22 cellular contexts compared by ENCODE assay signal in the genomic region with DNA sequence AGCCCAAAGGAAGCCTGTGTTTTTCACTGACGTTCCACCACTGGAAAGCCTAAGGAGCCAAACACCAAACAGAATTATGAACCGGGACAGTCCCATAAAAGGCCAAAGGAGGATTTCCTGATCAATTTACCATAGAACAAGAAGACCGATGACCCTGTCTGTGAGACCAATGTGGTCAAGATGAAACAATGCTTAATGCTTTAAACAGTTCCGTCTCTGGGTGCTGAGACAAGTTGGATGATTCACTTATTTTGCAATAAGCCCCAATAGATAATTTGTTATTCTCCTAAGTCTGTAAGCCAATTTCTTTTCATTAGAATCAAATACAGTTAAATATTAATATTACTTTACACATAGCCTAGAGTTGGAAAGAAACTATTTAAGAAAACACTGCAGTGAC.
DNase-seq lines count a peak whose midpoint lies in the region; TF ChIP-seq lines count a peak whose summit lies in the region.
"Had no signal": no experiment of that assay in that cellular context is flagged by ENCODE, and none has a peak within 500 bp of the region (broad histone marks: within the 10 kb centered on the region; RNA-seq: fewer than 3 reads in every experiment).

No MANE protein-coding gene starts in this region.

- CTCF ChIA-PET in HEK293T (lab: Yijun Ruan, JAX) = no interaction called here

- no peak overlapping the region for H3K9ac ChIP-seq in endodermal cell (ENCODE audit: extremely low read depth, low read length, poor library complexity, severe bottlenecking)

- no peaks in the 10 kb centered on the region for H3K9me3 ChIP-seq in endodermal cell (ENCODE audit: control insufficient read depth, low read length)

- no peak overlapping the region for H3K27ac ChIP-seq in endodermal cell (ENCODE audit: low read depth, low read length)

- H3K27me3 Mint-ChIP-seq in endodermal cell (ENCODE audit: insufficient read depth) = no peaks in the 10 kb centered on the region
- H3K27me3 Mint-ChIP-seq in nephron progenitor cell (ENCODE audit: low read depth, poor library complexity) = no peaks in the 10 kb centered on the region
- H3K27me3 Mint-ChIP-seq: activated naive CD8-positive, alpha-beta T cell treated with anti-CD3 and anti-CD28 coated beads for 36 hours; brain; T-helper 17 cell had no signal

- H3K27me3 ChIP-seq in endodermal cell (ENCODE audit: control insufficient read depth, insufficient read depth, low read length, poor library complexity, severe bottlenecking) = no peaks in the 10 kb centered on the region

- TF ChIP-seq CTCF in endodermal cell (conservative IDR thresholded peaks at IDR 0.05) (no peak), nephron progenitor cell (IDR thresholded peaks at IDR 0.05) (no peak)

- no peaks in the 10 kb centered on the region for H3K36me3 ChIP-seq in endodermal cell (ENCODE audit: control insufficient read depth, insufficient read depth, low read length)

- POLR2A ChIA-PET in HEK293T (lab: Yijun Ruan, JAX) = no interaction called here

- H3K9me3 Mint-ChIP-seq in endodermal cell (no peaks in the 10 kb centered on the region), nephron progenitor cell (no peaks in the 10 kb centered on the region)
- H3K9me3 Mint-ChIP-seq: activated naive CD8-positive, alpha-beta T cell treated with anti-CD3 and anti-CD28 coated beads for 36 hours; brain; CD8-positive, alpha-beta T cell; neural crest cell had no signal

- H3K27ac Mint-ChIP-seq in endodermal cell (peak overlapping the region; percentile 44), nephron progenitor cell (peak overlapping the region; percentile 74)
- H3K27ac Mint-ChIP-seq: activated naive CD8-positive, alpha-beta T cell treated with anti-CD3 and anti-CD28 coated beads for 36 hours; brain; CD8-positive, alpha-beta T cell; T-helper 17 cell had no signal

- H3K4me3 ChIP-seq in endodermal cell (ENCODE audit: low read length) = no peak overlapping the region
- H3K4me3 ChIP-seq: K562 had no signal

- WGBS in endodermal cell (ENCODE audit: insufficient coverage in 1 of 2, insufficient read length in 1 of 2), 2 experiments = 68 to 100% methylated on average over 3 to 4 of the region's 4 CpGs

- no peaks in the 10 kb centered on the region for H3K4me1 ChIP-seq in endodermal cell (ENCODE audit: control insufficient read depth, insufficient read depth, low read length)

- no peak overlapping the region for H3K4me3 Mint-ChIP-seq in endodermal cell
- H3K4me3 Mint-ChIP-seq in nephron progenitor cell = no peak overlapping the region
- H3K4me3 Mint-ChIP-seq: activated naive CD8-positive, alpha-beta T cell treated with anti-CD3 and anti-CD28 coated beads for 36 hours; brain; CD8-positive, alpha-beta T cell; neural crest cell; T-helper 17 cell had no signal

- peak; percentile 14 for DNase-seq in ELR (ENCODE audit: low read depth)
- DNase-seq in NOMO-1 (lab: John Stamatoyannopoulos, UW; ENCODE audit: unreplicated experiment in 2 of 2) = peak; percentile 32 to 68
- no peak for DNase-seq in endodermal cell
- no peak for DNase-seq in nephron progenitor cell
- DNase-seq in HEK293T (ENCODE audit: extremely low spot score) = no peak
- no peak for DNase-seq in OCI-M1 (lab: John Stamatoyannopoulos, UW)
- DNase-seq in NCI-H345 treated with DMSO at 0.1 percent for 48 hours (lab: John Stamatoyannopoulos, UW; ENCODE audit: unreplicated experiment) = no peak
- DNase-seq: activated naive CD8-positive, alpha-beta T cell treated with anti-CD3 and anti-CD28 coated beads for 36 hours; CD8-positive, alpha-beta T cell; cortex of kidney; GDM1; islet precursor cell; MM.1S; NCI-H2029; NCI-H226; NCI-H82; posterior cingulate gyrus; substantia nigra; T-helper 17 cell had no signal

- H3K36me3 Mint-ChIP-seq in endodermal cell (ENCODE audit: low read depth) (no peaks in the 10 kb centered on the region), nephron progenitor cell (ENCODE audit: low read depth) (peaks cover 12% of the 10 kb centered on the region)
- H3K36me3 Mint-ChIP-seq: activated naive CD8-positive, alpha-beta T cell treated with anti-CD3 and anti-CD28 coated beads for 36 hours had no signal

- no peaks in the 10 kb centered on the region for H3K4me1 Mint-ChIP-seq in endodermal cell
- no peaks in the 10 kb centered on the region for H3K4me1 Mint-ChIP-seq in nephron progenitor cell
- H3K4me1 Mint-ChIP-seq: activated naive CD8-positive, alpha-beta T cell treated with anti-CD3 and anti-CD28 coated beads for 36 hours; T-helper 17 cell had no signal

TF ChIP-seq in HEK293T, 16 proteins besides CTCF, POLR2A, EP300 and RAD21:
- no peak for TF ChIP-seq HDGF (IDR thresholded peaks at IDR 0.05; ENCODE audit: borderline replicate concordance)
- TF ChIP-seq ARNT (IDR thresholded peaks at IDR 0.05) = no peak
- no peak for TF ChIP-seq FOXK2 (IDR thresholded peaks at IDR 0.05)
- no peak for TF ChIP-seq CTBP1 (IDR thresholded peaks at IDR 0.05; ENCODE audit: borderline replicate concordance)
- TF ChIP-seq, protein P1, sequence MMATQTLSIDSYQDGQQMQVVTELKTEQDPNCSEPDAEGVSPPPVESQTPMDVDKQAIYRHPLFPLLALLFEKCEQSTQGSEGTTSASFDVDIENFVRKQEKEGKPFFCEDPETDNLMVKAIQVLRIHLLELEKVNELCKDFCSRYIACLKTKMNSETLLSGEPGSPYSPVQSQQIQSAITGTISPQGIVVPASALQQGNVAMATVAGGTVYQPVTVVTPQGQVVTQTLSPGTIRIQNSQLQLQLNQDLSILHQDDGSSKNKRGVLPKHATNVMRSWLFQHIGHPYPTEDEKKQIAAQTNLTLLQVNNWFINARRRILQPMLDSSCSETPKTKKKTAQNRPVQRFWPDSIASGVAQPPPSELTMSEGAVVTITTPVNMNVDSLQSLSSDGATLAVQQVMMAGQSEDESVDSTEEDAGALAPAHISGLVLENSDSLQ (IDR thresholded peaks at IDR 0.05) = no peak
- TF ChIP-seq SP1 (IDR thresholded peaks at IDR 0.05) = no peak
- no peak for TF ChIP-seq NFRKB (IDR thresholded peaks at IDR 0.05)
- TF ChIP-seq ZNF384 (IDR thresholded peaks at IDR 0.05) = no peak
- TF ChIP-seq ELF4 (IDR thresholded peaks at IDR 0.05) = no peak
- TF ChIP-seq L3MBTL2 (conservative IDR thresholded peaks at IDR 0.05) = no peak
TF ChIP-seq in HEK293T: peak in this region for 0.

Comparison
In these comparisons a context has a peak if more than half of its experiments do, and no peak if none do; other contexts are left out.
1. DNase-seq: peak in ELR (single experiment) and NOMO-1 (2 of 2); none in endodermal cell (single experiment), nephron progenitor cell (single experiment), HEK293T (single experiment), OCI-M1 (single experiment) and NCI-H345 treated with DMSO at 0.1 percent for 48 hours (single experiment).